20 cellular contexts compared by ENCODE assay signal in the genomic region with DNA sequence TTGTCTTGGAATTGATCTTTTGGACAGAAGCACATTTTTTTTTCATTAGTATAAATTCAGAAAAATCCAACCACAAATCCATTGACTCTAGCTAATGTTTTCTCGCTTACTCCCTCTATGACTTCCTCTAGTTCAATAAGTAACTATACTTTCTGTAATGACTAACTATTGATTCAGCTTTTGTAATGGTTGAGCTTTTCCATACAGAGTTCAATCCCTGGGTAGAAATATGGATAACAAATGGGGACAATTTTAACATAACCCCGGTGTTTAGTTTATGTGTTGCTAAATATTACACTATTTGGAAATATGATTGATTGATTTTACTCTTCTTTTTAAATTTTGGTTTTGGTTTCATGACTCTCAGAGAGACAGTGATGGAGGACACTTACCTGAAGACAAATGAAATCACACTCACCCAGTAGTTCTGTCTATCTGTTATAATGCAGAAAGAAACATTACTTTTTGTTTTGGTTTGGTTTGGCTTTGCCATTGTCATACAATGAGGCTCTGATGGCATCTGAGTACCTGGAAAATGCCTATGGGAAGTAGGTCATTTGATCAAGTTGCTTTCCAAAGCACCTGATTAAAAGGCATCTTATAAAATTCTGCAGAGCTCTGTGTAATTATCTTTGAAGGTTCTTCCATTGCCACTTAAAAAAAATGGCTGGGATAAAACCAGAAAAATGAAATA.
"Had no signal": no experiment of that assay in that cellular context is flagged by ENCODE, and none has a peak within 500 bp of the region (broad histone marks: within the 10 kb centered on the region; RNA-seq: fewer than 3 reads in every experiment).

No MANE protein-coding gene starts in this region.

- H3K9me3 ChIP-seq: esophagus muscularis mucosa, left lung, right lobe of liver, thoracic aorta, uterus had no signal

- DNase-seq: activated CD4-positive, alpha-beta memory T cell treated with anti-CD3 and anti-CD28 coated beads, Interleukin-2, amount 10 ng/mL, durations not matched to agents 7 days and 5 days; activated CD4-positive, alpha-beta T cell treated with anti-CD3 and anti-CD28 coated beads, Interleukin-2, amount 10 ng/mL, durations not matched to agents 24 days and 14 days; activated gamma-delta T cell treated with Interleukin-2 at 50 U/mL for 16 hours; activated naive CD8-positive, alpha-beta T cell treated with anti-CD3 and anti-CD28 coated beads, Interleukin-2, amount 50 U/mL, for 24 hours; activated T-cell treated with anti-CD3 and anti-CD28 coated beads, Interleukin-2, amount 50 U/mL, for 4 hours; central memory CD4-positive, alpha-beta T cell; effector CD4-positive, alpha-beta T cell; foreskin melanocyte; immature natural killer cell; left lung; posterior cingulate gyrus; right lobe of liver; stimulated activated CD4-positive, alpha-beta T cell treated with anti-CD3 and anti-CD28 coated beads, Interleukin-2, amount 100 ng/mL, for 48 hours; stimulated activated naive CD8-positive, alpha-beta T cell treated with anti-CD3 and anti-CD28 coated beads, Interleukin-15, Interleukin-2, amounts not matched to agents 100 U/mL and 50 U/mL, for 24 hours; uterus had no signal

- H2AFZ ChIP-seq: hepatocyte had no signal

- H3K27me3 ChIP-seq: esophagus muscularis mucosa, hepatocyte, left lung, right lobe of liver, uterus had no signal

- H3K79me2 ChIP-seq: hepatocyte had no signal

- ATAC-seq: activated CD4-positive, CD25-positive, alpha-beta regulatory T cell treated with anti-CD3 and anti-CD28 coated beads, Interleukin-2, amount 50 U/mL, for 24 hours; activated naive CD8-positive, alpha-beta T cell treated with anti-CD3 and anti-CD28 coated beads, Interleukin-2, amount 50 U/mL, for 24 hours; activated T-cell treated with anti-CD3 and anti-CD28 coated beads, Interleukin-2, amount 50 U/mL, for 4 hours; activated T-helper 17 cell treated with anti-CD3 and anti-CD28 coated beads, Interleukin-2, amount 50 U/mL, for 72 hours; stimulated activated naive CD8-positive, alpha-beta T cell treated with anti-CD3 and anti-CD28 coated beads, Interleukin-15, Interleukin-2, amounts not matched to agents 100 U/mL and 50 U/mL, for 24 hours had no signal

- H3K36me3 ChIP-seq: esophagus muscularis mucosa, left lung, right lobe of liver, thoracic aorta, uterus had no signal

- H3K27ac ChIP-seq: left lung, right lobe of liver, thoracic aorta had no signal

- H3K4me1 ChIP-seq: right lobe of liver, uterus had no signal

- H3K4me2 ChIP-seq: hepatocyte had no signal

- H3K4me3 ChIP-seq: esophagus muscularis mucosa, hepatocyte, left lung, right lobe of liver, thoracic aorta, uterus had no signal
